In genomic region chr2:160399880-160400279, GRCh38 we compare ENCODE assay signal across 20 cellular contexts.
DNase-seq lines count a peak whose midpoint lies in the region; ATAC-seq and TF ChIP-seq lines count a peak whose summit lies in the region.
"Had no signal": no experiment of that assay in that cellular context is flagged by ENCODE, and none has a peak within 500 bp of the region (broad histone marks: within the 10 kb centered on the region; RNA-seq: fewer than 3 reads in every experiment).

No MANE protein-coding gene starts in this region.

- H3K9me3 ChIP-seq in A673 (ENCODE audit: low read depth, low read length, poor library complexity, severe bottlenecking) (no peaks in the 10 kb centered on the region), DND-41 (ENCODE audit: insufficient read depth, low read length, severe bottlenecking) (no peaks in the 10 kb centered on the region)
- H3K9me3 ChIP-seq in naive thymus-derived CD4-positive, alpha-beta T cell (ENCODE audit: control insufficient read depth in 2 of 3, low read length in 3 of 3) = no peaks in the 10 kb centered on the region
- H3K9me3 ChIP-seq: esophagus muscularis mucosa, suprapubic skin had no signal

- H3K4me1 Mint-ChIP-seq in activated B cell treated with CpG ODN at 0.5 μM for 24 hours = peaks cover 52% of the 10 kb centered on the region
- peaks cover 0 to 46% (median 42%) of the 10 kb centered on the region in 7 donors for H3K4me1 Mint-ChIP-seq in naive thymus-derived CD4-positive, alpha-beta T cell

- TF ChIP-seq CTCF in A673 (conservative IDR thresholded peaks at IDR 0.05; ENCODE audit: low read depth, low read length) = no peak
- no peak for TF ChIP-seq CTCF in DND-41 (IDR thresholded peaks at IDR 0.05; ENCODE audit: borderline replicate concordance, extremely low read depth, low read length, poor library complexity, severe bottlenecking)
- TF ChIP-seq CTCF in activated B cell treated with CpG ODN at 0.5 μM for 24 hours (IDR thresholded peaks at IDR 0.05) = no peak

- ATAC-seq in DND-41 (ENCODE audit: insufficient read depth, low read depth) (peak; percentile 60), activated B cell treated with CpG ODN at 0.5 μM for 24 hours (ENCODE audit: low read depth) (peak; percentile 31)
- peak; percentile 41 for ATAC-seq in naive thymus-derived CD4-positive, alpha-beta T cell
- ATAC-seq: activated T-helper 17 cell treated with anti-CD3 and anti-CD28 coated beads, Interleukin-2, amount 50 U/mL, for 72 hours; Right ventricle myocardium inferior had no signal

- intact Hi-C loops in A673 (cut with micrococcal nuclease; ENCODE audit: unreplicated experiment) = no loop called here
- intact Hi-C loops in activated B cell treated with CpG ODN at 0.5 μM for 24 hours (cut with micrococcal nuclease) = loop anchor here (10.0 kb wide), 2 partner anchors 495 to 1915 kb away; partner anchors contain the start of genes IFIH1 and LY75
- intact Hi-C loops in naive thymus-derived CD4-positive, alpha-beta T cell (cut with micrococcal nuclease) = loop anchor here in 1 of 2 donors (5.0 kb wide), 1 partner anchor 128 kb away; no protein-coding TSS in a partner anchor

- H3K27me3 Mint-ChIP-seq in activated B cell treated with CpG ODN at 0.5 μM for 24 hours = no peaks in the 10 kb centered on the region
- H3K27me3 Mint-ChIP-seq in naive thymus-derived CD4-positive, alpha-beta T cell = no peaks in the 10 kb centered on the region
- H3K27me3 Mint-ChIP-seq: activated T-helper 17 cell treated with anti-CD3 and anti-CD28 coated beads, Interleukin-2, amount 50 U/mL, for 72 hours; central memory CD8-positive, alpha-beta T cell had no signal

- POLR2A ChIA-PET in A673 (lab: Charles Lee; ENCODE audit: low non-redundant PET) = no interaction called here
- POLR2A ChIA-PET in activated B cell treated with CpG ODN at 0.5 μM for 24 hours (lab: Charles Lee) = no interaction called here
- POLR2A ChIA-PET in naive thymus-derived CD4-positive, alpha-beta T cell (lab: Charles Lee) = interaction anchor here (0.7 kb wide), 2 partner anchors 14 to 95 kb away, joined by 3 read pairs; no protein-coding TSS in a partner anchor

- no TSS peak for BruUV-seq in A673 (replicated peaks; lab: Mats Ljungman, UMichigan)

- H3K27ac ChIP-seq in A673 (ENCODE audit: low read depth, low read length, poor library complexity, severe bottlenecking) (peak overlapping the region; percentile 22), DND-41 (ENCODE audit: low read length) (no peak overlapping the region)
- no peak overlapping the region for H3K27ac ChIP-seq in naive thymus-derived CD4-positive, alpha-beta T cell (ENCODE audit: low read depth, low read length)
- H3K27ac ChIP-seq: esophagus muscularis mucosa, suprapubic skin had no signal

- no peak overlapping the region for H3K4me3 Mint-ChIP-seq in activated B cell treated with CpG ODN at 0.5 μM for 24 hours
- H3K4me3 Mint-ChIP-seq in naive thymus-derived CD4-positive, alpha-beta T cell = peak overlapping the region in 1 of 10 donors; percentile 58
- H3K4me3 Mint-ChIP-seq: activated T-helper 17 cell treated with anti-CD3 and anti-CD28 coated beads, Interleukin-2, amount 50 U/mL, for 72 hours; central memory CD8-positive, alpha-beta T cell; mesothelial cell of epicardium had no signal

- H3K36me3 Mint-ChIP-seq in activated B cell treated with CpG ODN at 0.5 μM for 24 hours (ENCODE audit: low read depth) = peaks cover 2% of the 10 kb centered on the region
- H3K36me3 Mint-ChIP-seq in naive thymus-derived CD4-positive, alpha-beta T cell = peaks cover 0 to 17% (median 4%) of the 10 kb centered on the region in 5 donors

- H3K4me1 ChIP-seq in A673 (ENCODE audit: insufficient read depth, low read length, poor library complexity, severe bottlenecking) = peaks cover 84% of the 10 kb centered on the region
- peaks cover 57% of the 10 kb centered on the region for H3K4me1 ChIP-seq in DND-41 (ENCODE audit: insufficient read depth, low read length)
- peaks cover 38 to 80% of the 10 kb centered on the region in 2 donors for H3K4me1 ChIP-seq in naive thymus-derived CD4-positive, alpha-beta T cell (ENCODE audit: control insufficient read depth in 2 of 2, insufficient read depth in 2 of 2, low read length in 2 of 2)

- H3K4me2 ChIP-seq in DND-41 (ENCODE audit: insufficient read depth, low read length) = no peak overlapping the region

- no peaks in the 10 kb centered on the region for H3K27me3 ChIP-seq in A673 (replicated peaks; ENCODE audit: insufficient read depth, low read depth, low read length, poor library complexity)
- no peaks in the 10 kb centered on the region for H3K27me3 ChIP-seq in DND-41 (ENCODE audit: insufficient read depth, low read length, poor library complexity)
- H3K27me3 ChIP-seq in naive thymus-derived CD4-positive, alpha-beta T cell (ENCODE audit: control insufficient read depth in 2 of 2, insufficient read depth in 2 of 2, low read length in 2 of 2) = no peaks in the 10 kb centered on the region
- H3K27me3 ChIP-seq: esophagus muscularis mucosa, suprapubic skin had no signal

- DNase-seq in A673 (ENCODE audit: low spot score) (no peak), DND-41 (no peak), activated B cell treated with CpG ODN at 0.5 μM for 24 hours (no peak), DMS 273 treated with DMSO at 0.1 percent for 48 hours (lab: John Stamatoyannopoulos, UW) (no peak), HuH-7 (ENCODE audit: low spot score) (no peak), dedifferentiated amniotic fluid mesenchymal stem cell (ENCODE audit: extremely low spot score) (no peak)
- no peak for DNase-seq in naive thymus-derived CD4-positive, alpha-beta T cell
- DNase-seq: activated CD4-positive, CD25-positive, alpha-beta regulatory T cell; anterior cingulate cortex; effector CD4-positive, alpha-beta T cell; EL; KBM-7; NCI-H1092 treated with DMSO at 0.1 percent for 48 hours; NCI-H524 treated with DMSO at 0.1 percent for 48 hours had no signal

- H3K79me2 ChIP-seq in DND-41 (ENCODE audit: insufficient read depth, low read length) = peaks cover 96% of the 10 kb centered on the region

- H3K27ac Mint-ChIP-seq in activated B cell treated with CpG ODN at 0.5 μM for 24 hours = no peak overlapping the region
- no peak overlapping the region for H3K27ac Mint-ChIP-seq in naive thymus-derived CD4-positive, alpha-beta T cell
- H3K27ac Mint-ChIP-seq: activated T-helper 17 cell treated with anti-CD3 and anti-CD28 coated beads, Interleukin-2, amount 50 U/mL, for 72 hours; mesothelial cell of epicardium had no signal

- H3K9me3 Mint-ChIP-seq in activated B cell treated with CpG ODN at 0.5 μM for 24 hours = no peaks in the 10 kb centered on the region
- no peaks in the 10 kb centered on the region for H3K9me3 Mint-ChIP-seq in naive thymus-derived CD4-positive, alpha-beta T cell
- H3K9me3 Mint-ChIP-seq: activated T-helper 17 cell treated with anti-CD3 and anti-CD28 coated beads, Interleukin-2, amount 50 U/mL, for 72 hours; central memory CD8-positive, alpha-beta T cell; mesothelial cell of epicardium had no signal

- H3K36me3 ChIP-seq in A673 (ENCODE audit: insufficient read depth, low read length, poor library complexity, severe bottlenecking) (no peaks in the 10 kb centered on the region), DND-41 (ENCODE audit: insufficient read depth, low read length) (no peaks in the 10 kb centered on the region)
- H3K36me3 ChIP-seq in naive thymus-derived CD4-positive, alpha-beta T cell (ENCODE audit: control insufficient read depth in 2 of 3, insufficient read depth in 3 of 3, low read length in 3 of 3) = no peaks in the 10 kb centered on the region
- H3K36me3 ChIP-seq: esophagus muscularis mucosa, suprapubic skin had no signal

- no peaks in the 10 kb centered on the region; the same call in 1 of the 2 replicates for H4K20me1 ChIP-seq in DND-41 (ENCODE audit: insufficient read depth, low read length)

- H3K9ac ChIP-seq in DND-41 (ENCODE audit: low read depth, low read length) = no peak overlapping the region

- no peak overlapping the region for H3K4me3 ChIP-seq in A673 (ENCODE audit: low read depth, low read length, poor library complexity, severe bottlenecking)
- H3K4me3 ChIP-seq in DND-41 (ENCODE audit: low read depth in 1 of 2, low read length in 2 of 2) = no peak overlapping the region
- H3K4me3 ChIP-seq in naive thymus-derived CD4-positive, alpha-beta T cell (ENCODE audit: low read length) = no peak overlapping the region
- H3K4me3 ChIP-seq: esophagus muscularis mucosa, suprapubic skin had no signal

- no peak overlapping the region for H2AFZ ChIP-seq in DND-41 (ENCODE audit: low read depth, low read length)

- CTCF ChIA-PET in A673 (lab: Charles Lee) (no interaction called here), activated B cell treated with CpG ODN at 0.5 μM for 24 hours (lab: Charles Lee) (interaction anchor here (0.7 kb wide), 1 partner anchor 29 kb away, joined by 5 read pairs; no protein-coding TSS in a partner anchor)
- CTCF ChIA-PET in naive thymus-derived CD4-positive, alpha-beta T cell (lab: Charles Lee) = interaction anchor here (0.7 kb wide), 1 partner anchor 47 kb away, joined by 3 read pairs; no protein-coding TSS in a partner anchor
